Comparison of ENCODE assay signal across 28 cellular contexts in genomic region chr3:44330444-44330843, GRCh38.
"Had no signal": no experiment of that assay in that cellular context is flagged by ENCODE, and none has a peak within 500 bp of the region (broad histone marks: within the 10 kb centered on the region; RNA-seq: fewer than 3 reads in every experiment).

No MANE protein-coding gene starts in this region.

- H3K27ac ChIP-seq: adrenal gland, body of pancreas, breast epithelium, KMS-11, SJCRH30, SK-N-MC, WERI-Rb-1 had no signal

- H3K4me3 Mint-ChIP-seq: activated CD4-positive, alpha-beta T cell treated with anti-CD3 and anti-CD28 coated beads for 36 hours; activated CD4-positive, alpha-beta T cell treated with anti-CD3 and anti-CD28 coated beads, Interleukin-2, amount 10 ng/mL, durations not matched to agents 7 days and 5 days; activated CD8-positive, alpha-beta T cell treated with anti-CD3 and anti-CD28 coated beads, Interleukin-2, amount 10 ng/mL, durations not matched to agents 7 days and 5 days; activated T-cell treated with anti-CD3 and anti-CD28 coated beads, Interleukin-2, amount 50 U/mL, for 24 hours had no signal

- H3K27me3 ChIP-seq: adrenal gland, body of pancreas, breast epithelium, SJCRH30 had no signal

- H3K36me3 ChIP-seq: adrenal gland, breast epithelium, SJCRH30, WERI-Rb-1 had no signal

- H3K4me2 ChIP-seq: KMS-11 had no signal

- H3K9me3 Mint-ChIP-seq: activated CD4-positive, alpha-beta T cell treated with anti-CD3 and anti-CD28 coated beads, Interleukin-2, amount 10 ng/mL, durations not matched to agents 7 days and 5 days; activated naive CD4-positive, alpha-beta T cell treated with anti-CD3 and anti-CD28 coated beads, Interleukin-2, amount 50 U/mL, for 72 hours; activated T-cell treated with anti-CD3 and anti-CD28 coated beads, Interleukin-2, amount 50 U/mL, for 24 hours; activated T-helper 2 cell treated with anti-CD3 and anti-CD28 coated beads, Interferon-gamma antibody, Interleukin-2, Interleukin-4, amounts not matched to agents 10 μg/mL and 5 μg/mL and 100 μg/mL, durations not matched to agents 14 hours and 24 hours and 36 hours had no signal

- H3K9ac ChIP-seq: KMS-11 had no signal

- H3K9me3 ChIP-seq: adrenal gland, body of pancreas, breast epithelium, SJCRH30 had no signal

- H3K4me3 ChIP-seq: adrenal gland, body of pancreas, breast epithelium, SJCRH30, SK-N-MC had no signal

- H3K4me1 Mint-ChIP-seq: activated CD4-positive, alpha-beta T cell treated with anti-CD3 and anti-CD28 coated beads for 36 hours; activated CD4-positive, alpha-beta T cell treated with anti-CD3 and anti-CD28 coated beads, Interleukin-2, amount 10 ng/mL, durations not matched to agents 7 days and 5 days had no signal

- H3K4me1 ChIP-seq: adrenal gland, body of pancreas, breast epithelium, SJCRH30 had no signal

- H3K27ac Mint-ChIP-seq: activated CD4-positive, alpha-beta T cell treated with anti-CD3 and anti-CD28 coated beads for 36 hours; activated CD4-positive, alpha-beta T cell treated with anti-CD3 and anti-CD28 coated beads, Interleukin-2, amount 10 ng/mL, durations not matched to agents 7 days and 5 days; activated CD8-positive, alpha-beta T cell treated with anti-CD3 and anti-CD28 coated beads, Interleukin-2, amount 10 ng/mL, durations not matched to agents 7 days and 5 days; activated naive CD4-positive, alpha-beta T cell treated with anti-CD3 and anti-CD28 coated beads, Interleukin-2, amount 50 U/mL, for 72 hours; activated T-cell treated with anti-CD3 and anti-CD28 coated beads, Interleukin-2, amount 50 U/mL, for 24 hours; activated T-helper 2 cell treated with anti-CD3 and anti-CD28 coated beads, Interferon-gamma antibody, Interleukin-2, Interleukin-4, amounts not matched to agents 10 μg/mL and 5 μg/mL and 100 μg/mL, durations not matched to agents 14 hours and 24 hours and 36 hours had no signal

- ATAC-seq: activated CD4-positive, alpha-beta T cell treated with anti-CD3 and anti-CD28 coated beads for 36 hours; activated CD4-positive, CD25-positive, alpha-beta regulatory T cell treated with anti-CD3 and anti-CD28 coated beads, Interleukin-2, amount 50 U/mL, for 24 hours; activated CD8-positive, alpha-beta T cell treated with anti-CD3 and anti-CD28 coated beads, Interleukin-2, amount 10 ng/mL, durations not matched to agents 7 days and 5 days; activated naive CD4-positive, alpha-beta T cell treated with anti-CD3 and anti-CD28 coated beads, Interleukin-2, amount 50 U/mL, for 72 hours; body of pancreas; Panc1 had no signal

- DNase-seq: activated CD4-positive, alpha-beta T cell treated with anti-CD3 and anti-CD28 coated beads for 36 hours; activated CD4-positive, alpha-beta T cell treated with anti-CD3 and anti-CD28 coated beads, Interleukin-2, amount 10 ng/mL, durations not matched to agents 7 days and 5 days; activated CD4-positive, alpha-beta T cell treated with anti-CD3 and anti-CD28 coated beads, Interleukin-2, amount 50 U/mL, for 48 hours; activated CD8-positive, alpha-beta T cell treated with anti-CD3 and anti-CD28 coated beads, Interleukin-2, amount 10 ng/mL, durations not matched to agents 7 days and 5 days; activated gamma-delta T cell; activated naive CD4-positive, alpha-beta T cell treated with Interleukin-2 at 50 U/mL for 16 hours; activated T-cell treated with anti-CD3 and anti-CD28 coated beads, Interleukin-2, amount 50 U/mL, for 24 hours; adrenal gland; body of pancreas; MM.1S; NCI-H1048; NCI-H1105 treated with DMSO at 0.1 percent for 48 hours; NCI-H1436; NCI-H1694; NCI-H2029; NCI-H345; NCI-H524 treated with DMSO at 0.1 percent for 48 hours; SHP77; SJCRH30; T1000; WERI-Rb-1 had no signal

- H3K36me3 Mint-ChIP-seq: activated naive CD4-positive, alpha-beta T cell treated with anti-CD3 and anti-CD28 coated beads, Interleukin-2, amount 50 U/mL, for 72 hours had no signal
